Comparison of ENCODE assay signal across 17 cellular contexts in the genomic region with DNA sequence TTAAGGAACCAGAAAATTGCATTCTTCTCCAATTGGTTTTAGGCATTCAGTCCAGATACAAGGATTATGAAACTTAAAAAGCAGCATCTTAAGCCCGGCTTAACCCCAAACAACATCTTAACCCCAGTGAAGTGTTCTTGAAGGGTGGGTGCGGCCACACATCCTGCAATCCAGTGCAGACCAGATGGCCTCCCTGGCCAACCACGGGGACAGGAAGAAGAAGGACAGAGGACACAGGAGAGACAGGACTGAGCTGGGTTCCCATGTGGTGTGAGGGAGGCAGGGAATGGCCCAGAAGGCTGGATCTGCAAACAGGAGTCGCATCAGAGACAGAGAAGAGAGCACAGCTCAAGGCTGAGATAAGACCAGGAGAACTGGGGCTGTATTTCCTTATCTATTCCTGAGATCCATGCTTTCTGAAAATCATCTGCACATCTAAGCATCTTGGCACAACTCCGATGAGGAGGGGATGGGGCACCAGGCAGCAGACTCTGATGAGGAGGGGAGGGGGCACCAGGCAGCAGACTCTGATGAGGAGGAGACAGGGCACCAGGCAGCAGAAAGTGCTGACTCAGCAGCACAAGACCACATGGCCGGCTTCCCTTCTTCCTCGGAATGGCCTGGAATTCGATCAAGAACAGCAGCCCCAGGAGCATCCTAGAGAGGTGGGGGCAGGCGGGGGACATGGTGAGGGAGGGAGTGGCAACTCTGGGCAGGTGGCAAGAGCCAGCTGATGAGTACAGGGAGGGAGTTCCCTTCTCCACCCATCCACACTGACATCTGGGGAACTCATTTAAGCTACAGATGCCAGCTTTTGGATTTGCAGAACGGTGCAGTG. TPM values are rescaled to one million over a fixed set of nuclear protein-coding genes. Genes with fewer than 3 reads are reported as not detected.
A peak's percentile ranks its signal among the peaks of the same experiment; 100 is the strongest.
DNase-seq lines count a peak whose midpoint lies in the region; ATAC-seq, FAIRE-seq and TF ChIP-seq lines count a peak whose summit lies in the region.
"Had no signal": no experiment of that assay in that cellular context is flagged by ENCODE, and none has a peak within 500 bp of the region (broad histone marks: within the 10 kb centered on the region; RNA-seq: fewer than 3 reads in every experiment).

No MANE protein-coding gene starts in this region.

- no peak for FAIRE-seq in A549 (lab: Jason Lieb, UNC)
- FAIRE-seq: GM18507 had no signal

- H3K27ac ChIP-seq in A549, result no peak overlapping the region
- H3K27ac ChIP-seq in HEK293 (ENCODE audit: extremely low read depth, low read depth, low read length), result no peak overlapping the region
- H3K27ac ChIP-seq in left lung, result no peak overlapping the region

- H3K4me1 ChIP-seq in A549 (no peaks in the 10 kb centered on the region), HEK293 (ENCODE audit: control insufficient read depth, insufficient read depth, low read length) (no peaks in the 10 kb centered on the region), left lung (peaks cover 0 to 45% of the 10 kb centered on the region in 2 donors)

- no peaks in the 10 kb centered on the region for H3K36me3 Mint-ChIP-seq in activated T-helper 17 cell treated with anti-CD3 and anti-CD28 coated beads, Interleukin-2, amount 50 U/mL, for 72 hours (ENCODE audit: low read depth)
- peaks cover 1% of the 10 kb centered on the region for H3K36me3 Mint-ChIP-seq in activated CD8-positive, alpha-beta memory T cell treated with anti-CD3 and anti-CD28 coated beads, Interleukin-2, amount 10 ng/mL, durations not matched to agents 7 days and 5 days
- no peaks in the 10 kb centered on the region for H3K36me3 Mint-ChIP-seq in mesothelial cell of epicardium
- H3K36me3 Mint-ChIP-seq: activated CD4-positive, alpha-beta memory T cell treated with anti-CD3 and anti-CD28 coated beads for 36 hours had no signal

- no peaks in the 10 kb centered on the region for H3K9me3 ChIP-seq in A549
- H3K9me3 ChIP-seq in HEK293 (ENCODE audit: control insufficient read depth, insufficient read depth, low read depth, low read length), result no peaks in the 10 kb centered on the region
- no peaks in the 10 kb centered on the region for H3K9me3 ChIP-seq in left lung
- H3K9me3 ChIP-seq: MG63 had no signal

- no peak for TF ChIP-seq EP300 in A549 (IDR thresholded peaks at IDR 0.05)

- no peak overlapping the region for H3K4me3 Mint-ChIP-seq in activated T-helper 17 cell treated with anti-CD3 and anti-CD28 coated beads, Interleukin-2, amount 50 U/mL, for 72 hours
- H3K4me3 Mint-ChIP-seq in activated CD8-positive, alpha-beta memory T cell treated with anti-CD3 and anti-CD28 coated beads, Interleukin-2, amount 10 ng/mL, durations not matched to agents 7 days and 5 days, result no peak overlapping the region
- no peak overlapping the region for H3K4me3 Mint-ChIP-seq in mesothelial cell of epicardium
- H3K4me3 Mint-ChIP-seq: activated CD4-positive, alpha-beta memory T cell treated with anti-CD3 and anti-CD28 coated beads for 36 hours; neural crest cell had no signal

- no peak overlapping the region for H3K4me3 ChIP-seq in A549
- no peak overlapping the region for H3K4me3 ChIP-seq in HEK293 (ENCODE audit: low read depth, low read length)
- no peak overlapping the region for H3K4me3 ChIP-seq in left lung
- no peak overlapping the region for H3K4me3 ChIP-seq in foreskin fibroblast (ENCODE audit: low read depth in 1 of 2, low read length in 2 of 2)
- H3K4me3 ChIP-seq: MG63 had no signal

- no peaks in the 10 kb centered on the region for H3K27me3 Mint-ChIP-seq in activated T-helper 17 cell treated with anti-CD3 and anti-CD28 coated beads, Interleukin-2, amount 50 U/mL, for 72 hours
- H3K27me3 Mint-ChIP-seq in activated CD8-positive, alpha-beta memory T cell treated with anti-CD3 and anti-CD28 coated beads, Interleukin-2, amount 10 ng/mL, durations not matched to agents 7 days and 5 days, result peaks cover 9% of the 10 kb centered on the region
- peaks cover 42% of the 10 kb centered on the region for H3K27me3 Mint-ChIP-seq in mesothelial cell of epicardium (ENCODE audit: low read depth)
- H3K27me3 Mint-ChIP-seq: activated CD4-positive, alpha-beta memory T cell treated with anti-CD3 and anti-CD28 coated beads for 36 hours had no signal

- CTCF ChIA-PET in A549 (lab: Yijun Ruan, JAX), result interaction anchor here (0.6 to 1.7 kb wide), 4 partner anchors 11 to 105 kb away, joined by 3 to 5 read pairs (median 3); no protein-coding TSS in a partner anchor
- CTCF ChIA-PET in HEK293 (lab: Yijun Ruan, JAX), result interaction anchor here (0.7 to 4.4 kb wide), 4 partner anchors 14 to 100 kb away, joined by 3 to 32 read pairs (median 7); no protein-coding TSS in a partner anchor
- CTCF ChIA-PET in activated CD8-positive, alpha-beta memory T cell treated with anti-CD3 and anti-CD28 coated beads, Interleukin-2, amount 10 ng/mL, durations not matched to agents 7 days and 5 days (lab: Charles Lee), result interaction anchor here (1.1 to 2.2 kb wide), 4 partner anchors 13 to 26 kb away, joined by 3 to 13 read pairs (median 7); no protein-coding TSS in a partner anchor

- ATAC-seq in A549 (no peak), left lung (peak; percentile 78)
- no peak for ATAC-seq in activated T-helper 17 cell treated with anti-CD3 and anti-CD28 coated beads, Interleukin-2, amount 50 U/mL, for 72 hours (replicated peaks)
- ATAC-seq in activated CD8-positive, alpha-beta memory T cell treated with anti-CD3 and anti-CD28 coated beads, Interleukin-2, amount 10 ng/mL, durations not matched to agents 7 days and 5 days, result no peak

- no peak for TF ChIP-seq POLR2A in A549 (IDR thresholded peaks at IDR 0.05; ENCODE audit: low read length)

- no peak overlapping the region for H3K27ac Mint-ChIP-seq in activated T-helper 17 cell treated with anti-CD3 and anti-CD28 coated beads, Interleukin-2, amount 50 U/mL, for 72 hours
- no peak overlapping the region for H3K27ac Mint-ChIP-seq in activated CD8-positive, alpha-beta memory T cell treated with anti-CD3 and anti-CD28 coated beads, Interleukin-2, amount 10 ng/mL, durations not matched to agents 7 days and 5 days
- no peak overlapping the region for H3K27ac Mint-ChIP-seq in mesothelial cell of epicardium
- H3K27ac Mint-ChIP-seq: activated CD4-positive, alpha-beta memory T cell treated with anti-CD3 and anti-CD28 coated beads for 36 hours had no signal

- intact Hi-C loops in left lung (cut with DNase I), result no loop called here

- peaks cover 21% of the 10 kb centered on the region for H3K4me1 Mint-ChIP-seq in activated T-helper 17 cell treated with anti-CD3 and anti-CD28 coated beads, Interleukin-2, amount 50 U/mL, for 72 hours
- H3K4me1 Mint-ChIP-seq in activated CD8-positive, alpha-beta memory T cell treated with anti-CD3 and anti-CD28 coated beads, Interleukin-2, amount 10 ng/mL, durations not matched to agents 7 days and 5 days, result no peaks in the 10 kb centered on the region
- peaks cover 9% of the 10 kb centered on the region for H3K4me1 Mint-ChIP-seq in mesothelial cell of epicardium

- POLR2A ChIA-PET in A549 (lab: Yijun Ruan, JAX), result no interaction called here
- POLR2A ChIA-PET in HEK293 (lab: Yijun Ruan, JAX), result interaction anchor here (0.8 kb wide), 2 partner anchors 11 to 25 kb away, joined by 3 to 4 read pairs; no protein-coding TSS in a partner anchor

- no peaks in the 10 kb centered on the region for H3K36me3 ChIP-seq in HEK293 (ENCODE audit: control insufficient read depth in 2 of 2, insufficient read depth in 1 of 2, low read length in 2 of 2)
- H3K36me3 ChIP-seq in left lung, result no peaks in the 10 kb centered on the region
- H3K36me3 ChIP-seq: MG63 had no signal

- WGBS in A549 (ENCODE audit: missing lambda C conversion rate), result 52% methylated on average over 6 of the region's 10 CpGs

- no peaks in the 10 kb centered on the region for H3K27me3 ChIP-seq in left lung

- no peaks in the 10 kb centered on the region for H3K9me3 Mint-ChIP-seq in activated T-helper 17 cell treated with anti-CD3 and anti-CD28 coated beads, Interleukin-2, amount 50 U/mL, for 72 hours
- no peaks in the 10 kb centered on the region for H3K9me3 Mint-ChIP-seq in activated CD8-positive, alpha-beta memory T cell treated with anti-CD3 and anti-CD28 coated beads, Interleukin-2, amount 10 ng/mL, durations not matched to agents 7 days and 5 days (ENCODE audit: low read depth)
- no peaks in the 10 kb centered on the region for H3K9me3 Mint-ChIP-seq in mesothelial cell of epicardium
- H3K9me3 Mint-ChIP-seq: activated CD4-positive, alpha-beta memory T cell treated with anti-CD3 and anti-CD28 coated beads for 36 hours; neural crest cell had no signal

- no peak overlapping the region for H3K4me2 ChIP-seq in A549

- TF ChIP-seq RAD21 in A549 (conservative IDR thresholded peaks at IDR 0.05 in 1 of 2, IDR thresholded peaks at IDR 0.05 in 1 of 2), result no peak

- TF ChIP-seq CTCF in A549 (IDR thresholded peaks at IDR 0.05) (no peak), HEK293 (tag by site-specific recombination; IDR thresholded peaks at IDR 0.05) (no peak), left lung (IDR thresholded peaks at IDR 0.05) (no peak), mesothelial cell of epicardium (IDR thresholded peaks at IDR 0.05; ENCODE audit: unreplicated experiment) (no peak), foreskin fibroblast (IDR thresholded peaks at IDR 0.05; ENCODE audit: low read depth, low read length) (no peak)

- no peak for DNase-seq in A549 (ENCODE audit: low read depth in 1 of 2, low spot score in 1 of 2)
- peak; percentile 41 for DNase-seq in RPMI8226
- DNase-seq in left lung, result peak in 1 of 2 donors; percentile 43
- DNase-seq in activated CD8-positive, alpha-beta memory T cell treated with anti-CD3 and anti-CD28 coated beads, Interleukin-2, amount 10 ng/mL, durations not matched to agents 7 days and 5 days, result no peak
- no peak for DNase-seq in mesothelial cell of epicardium (ENCODE audit: low spot score in 2 of 2, unreplicated experiment in 2 of 2)
- DNase-seq in foreskin fibroblast, result no peak
- DNase-seq: activated CD4-positive, alpha-beta memory T cell treated with anti-CD3 and anti-CD28 coated beads for 36 hours; activated naive CD4-positive, alpha-beta T cell treated with anti-CD3 and anti-CD28 coated beads, Interleukin-2, amount 50 U/mL, for 16 hours; cortex of kidney; EL; kidney glomerular epithelial cell; MG63; T-helper 1 cell had no signal

TF ChIP-seq in A549, 52 proteins besides CTCF, POLR2A, EP300 and RAD21 (continues in another document):
- TF ChIP-seq FOSL2 (IDR thresholded peaks at IDR 0.05) (no peak), FOSL2 (CRISPR knock-in tag; IDR thresholded peaks at IDR 0.05) (no peak)

RNA-seq across cellular contexts. Expression of a gene that starts 26.6 kb away (rescaled TPM):
- polyA plus RNA-seq in A549 (2011; rRNA removed) (5.1 and 6.8 TPM in 2 replicates), A549 (2017; fragmentation: RNase III; extraction: RNeasy Plus Mini Kit Qiagen cat#74134 plus additional on column Dnase treatment) (0.51 to 2.6 TPM (median 2.3 TPM) in 3 replicates)
- polyA plus RNA-seq in A549 (2012; cell fraction: cytosol; rRNA removed), result 0.40 and 0.54 TPM in 2 replicates
- 1.0 and 1.4 TPM in 2 replicates for polyA plus RNA-seq in A549 (2012; cell fraction: nucleus; rRNA removed)
- polyA minus RNA-seq in A549 (2011; rRNA and poly(A)+ RNA removed), result 7.2 and 9.8 TPM in 2 replicates
- total RNA-seq in left lung (10 to 100 TPM; 40.6 to 53.8 TPM), mesothelial cell of epicardium (4.2 to 4.4 TPM (median 4.3 TPM) in 3 replicates)
- total RNA-seq in activated T-helper 17 cell treated with anti-CD3 and anti-CD28 coated beads, Interleukin-2, amount 50 U/mL, for 72 hours, result 1 to 10 TPM; 3.1 to 8.2 TPM
- total RNA-seq in activated CD8-positive, alpha-beta memory T cell treated with anti-CD3 and anti-CD28 coated beads, Interleukin-2, amount 10 ng/mL, durations not matched to agents 7 days and 5 days, result 10 to 100 TPM in 1 of 2 experiments, 1 to 10 TPM in 1; 6.7 to 13.2 TPM
